ENCODE assay signal across 10 cellular contexts in genomic region chr2:196168181-196168580, GRCh38. TPM values are rescaled to one million over a fixed set of nuclear protein-coding genes. Genes with fewer than 3 reads are reported as not detected.
DNase-seq lines count a peak whose midpoint lies in the region; ATAC-seq and TF ChIP-seq lines count a peak whose summit lies in the region.
"Had no signal": no experiment of that assay in that cellular context is flagged by ENCODE, and none has a peak within 500 bp of the region (broad histone marks: within the 10 kb centered on the region; RNA-seq: fewer than 3 reads in every experiment).

No MANE protein-coding gene starts in this region.

- H2AK5ac ChIP-seq in trophoblast cell (ENCODE audit: low read length): no peak overlapping the region

- ATAC-seq in central memory CD8-positive, alpha-beta T cell (replicated peaks; ENCODE audit: extremely low read depth, poor library complexity, severe bottlenecking): no peak
- no peak for ATAC-seq in HG03439 (IDR thresholded peaks at IDR 0.05; ENCODE audit: unreplicated experiment)
- ATAC-seq: HCT116 had no signal

- no peak overlapping the region for H4K12ac ChIP-seq in trophoblast cell (ENCODE audit: low read depth, low read length)

- H2BK12ac ChIP-seq in trophoblast cell (ENCODE audit: low read length): no peak overlapping the region

- WGBS in trophoblast cell (ENCODE audit: extremely low coverage, insufficient coverage, insufficient read length): no CpG with 5 or more reads among the region's 4 CpGs

- no peak overlapping the region for H3K27ac ChIP-seq in trophoblast cell (ENCODE audit: low read depth, low read length)

- H2BK120ac ChIP-seq in trophoblast cell (ENCODE audit: insufficient read depth, low read length, poor library complexity): no peak overlapping the region

- no peak overlapping the region for H3K18ac ChIP-seq in trophoblast cell (ENCODE audit: low read length)

- H3K79me2 ChIP-seq in trophoblast cell (ENCODE audit: control insufficient read depth, insufficient read depth, low read length, poor library complexity): peaks cover 10% of the 10 kb centered on the region

- H3K9me3 ChIP-seq in trophoblast cell (ENCODE audit: insufficient read depth, low read depth, low read length): no peaks in the 10 kb centered on the region

- no peak overlapping the region for H2BK5ac ChIP-seq in trophoblast cell (ENCODE audit: low read depth, low read length, poor library complexity)

- H3K4me1 ChIP-seq in trophoblast cell (ENCODE audit: control insufficient read depth in 1 of 2, insufficient read depth in 2 of 2, low read length in 2 of 2): peaks cover 0 to 3% of the 10 kb centered on the region in 2 experiments

- H3K27me3 Mint-ChIP-seq in central memory CD8-positive, alpha-beta T cell: no peaks in the 10 kb centered on the region

- no peak overlapping the region for H4K91ac ChIP-seq in trophoblast cell (ENCODE audit: low read depth, low read length)

- H3K79me1 ChIP-seq in trophoblast cell (ENCODE audit: low read length): peaks cover 12% of the 10 kb centered on the region

- H3K4ac ChIP-seq in trophoblast cell (ENCODE audit: low read depth, low read length): no peak overlapping the region

- no peaks in the 10 kb centered on the region for H3K9me3 Mint-ChIP-seq in central memory CD8-positive, alpha-beta T cell

- TF ChIP-seq CTCF in GM06990 (IDR thresholded peaks at IDR 0.05; ENCODE audit: insufficient read depth, low read length, poor library complexity, severe bottlenecking) (no peak), NB4 (IDR thresholded peaks at IDR 0.05; ENCODE audit: low read depth, low read length) (no peak)

- peak overlapping the region; percentile 77 for H3K4me3 ChIP-seq in GM06990 (replicated peaks; ENCODE audit: low read depth, low read length)
- H3K4me3 ChIP-seq in NB4 (ENCODE audit: low read depth, low read length): peak overlapping the region; percentile 74
- no peak overlapping the region for H3K4me3 ChIP-seq in trophoblast cell (ENCODE audit: low read depth, low read length)

- H3K36me3 Mint-ChIP-seq in central memory CD8-positive, alpha-beta T cell (ENCODE audit: insufficient read depth): peaks cover 68% of the 10 kb centered on the region

- DNase-seq in GM06990 (ENCODE audit: extremely low read depth, insufficient read length): no peak
- peak; percentile 45 for DNase-seq in NB4 (ENCODE audit: low read depth)
- DNase-seq in central memory CD8-positive, alpha-beta T cell (ENCODE audit: low spot score in 2 of 2): no peak
- DNase-seq in trophoblast cell: no peak
- no peak for DNase-seq in central memory CD4-positive, alpha-beta T cell
- no peak for DNase-seq in NK-92 treated with Interleukin-12 subunit alpha and Interleukin-12 subunit beta, amount 100 ng/mL, for 24 hours (lab: John Stamatoyannopoulos, UW)
- DNase-seq in NCI-H524 (lab: John Stamatoyannopoulos, UW): no peak
- DNase-seq: foreskin melanocyte had no signal

- no peak overlapping the region for H3K9ac ChIP-seq in trophoblast cell (ENCODE audit: low read length)

- H3K4me3 Mint-ChIP-seq in central memory CD8-positive, alpha-beta T cell: peak overlapping the region; percentile 99

- TF ChIP-seq POLR2A in NB4 (IDR thresholded peaks at IDR 0.05; ENCODE audit: extremely low read depth, insufficient read length): no peak

- no peak overlapping the region for H4K8ac ChIP-seq in trophoblast cell (ENCODE audit: low read depth, low read length)

- no peak overlapping the region for H2AFZ ChIP-seq in trophoblast cell (ENCODE audit: insufficient read depth, low read length, poor library complexity)

- no peak overlapping the region for H3K23ac ChIP-seq in trophoblast cell (ENCODE audit: low read length)

- peak overlapping the region; percentile 100 for H3K27ac Mint-ChIP-seq in central memory CD8-positive, alpha-beta T cell (ENCODE audit: low read depth)

- no peak overlapping the region for H3K14ac ChIP-seq in trophoblast cell (ENCODE audit: low read length)

- H3K4me2 ChIP-seq in trophoblast cell (ENCODE audit: low read length): peak overlapping the region; percentile 38

- H3K36me3 ChIP-seq in GM06990 (ENCODE audit: control insufficient read depth, insufficient read depth, low read length): no peaks in the 10 kb centered on the region
- no peaks in the 10 kb centered on the region for H3K36me3 ChIP-seq in trophoblast cell (ENCODE audit: control insufficient read depth in 1 of 2, insufficient read depth in 2 of 2, low read length in 2 of 2)

- H3K4me1 Mint-ChIP-seq in central memory CD8-positive, alpha-beta T cell: peaks cover 52% of the 10 kb centered on the region

- H3K27me3 ChIP-seq in GM06990 (replicated peaks; ENCODE audit: control insufficient read depth, insufficient read depth, low read length): no peaks in the 10 kb centered on the region
- H3K27me3 ChIP-seq in trophoblast cell (ENCODE audit: insufficient read depth, low read length): no peaks in the 10 kb centered on the region

RNA-seq across cellular contexts. Expression of gene STK17B, which starts 3.2 kb away (rescaled TPM):
- 14.5 and 15.1 TPM in 2 replicates for polyA plus RNA-seq in trophoblast cell (2013)
